Comparison of ENCODE assay signal across 23 cellular contexts in genomic region chr11:100790073-100790472, GRCh38.
DNase-seq lines count a peak whose midpoint lies in the region; ATAC-seq and TF ChIP-seq lines count a peak whose summit lies in the region.
"Had no signal": no experiment of that assay in that cellular context is flagged by ENCODE, and none has a peak within 500 bp of the region (broad histone marks: within the 10 kb centered on the region; RNA-seq: fewer than 3 reads in every experiment).

No MANE protein-coding gene starts in this region.

- H3K27me3 ChIP-seq in GM23338 (ENCODE audit: insufficient read depth), result no peaks in the 10 kb centered on the region
- H3K27me3 ChIP-seq in HUES48 (ENCODE audit: control insufficient read depth, insufficient read depth, low read length), result no peaks in the 10 kb centered on the region
- H3K27me3 ChIP-seq in psoas muscle (ENCODE audit: insufficient read depth in 3 of 3, low read length in 2 of 3), result no peaks in the 10 kb centered on the region
- H3K27me3 ChIP-seq: SJSA1 had no signal

- H3K36me3 Mint-ChIP-seq in GM23338 (ENCODE audit: low read depth), result peaks cover 14% of the 10 kb centered on the region; the same call in 1 of the 3 replicates
- H3K36me3 Mint-ChIP-seq: T-cell had no signal

- no peak overlapping the region for H3K4me3 ChIP-seq in GM23338
- H3K4me3 ChIP-seq in HUES48 (ENCODE audit: low read depth, low read length), result no peak overlapping the region
- no peak overlapping the region for H3K4me3 ChIP-seq in psoas muscle
- H3K4me3 ChIP-seq: SJSA1 had no signal

- WGBS in psoas muscle, 3 donors, result 34 to 40% (median 36%) methylated on average over 2 of the region's 2 CpGs

- no peaks in the 10 kb centered on the region for H3K9me2 ChIP-seq in GM23338 (ENCODE audit: insufficient read depth)

- H3K4me1 ChIP-seq in GM23338 (ENCODE audit: insufficient read depth) (peaks cover 33% of the 10 kb centered on the region), HUES48 (ENCODE audit: control insufficient read depth, insufficient read depth, low read length) (peaks cover 36% of the 10 kb centered on the region), psoas muscle (peaks cover 16% of the 10 kb centered on the region)
- H3K4me1 ChIP-seq: SJSA1 had no signal

- peak overlapping the region; percentile 26; the same call in 1 of the 2 replicates for H3K4me2 ChIP-seq in GM23338

- H3K79me2 ChIP-seq in GM23338 (replicated peaks; ENCODE audit: insufficient read depth), result peaks cover 39% of the 10 kb centered on the region

- no peaks in the 10 kb centered on the region for H4K20me1 ChIP-seq in GM23338 (replicated peaks; ENCODE audit: insufficient read depth)

- no peaks in the 10 kb centered on the region; the same call in 2 of the 3 replicates for H3K9me3 Mint-ChIP-seq in GM23338

- peak overlapping the region; percentile 76; the same call in 1 of the 2 replicates for H3K27ac ChIP-seq in GM23338 (ENCODE audit: low read depth)
- peak overlapping the region; percentile 89 for H3K27ac ChIP-seq in HUES48 (ENCODE audit: low read depth, low read length)
- H3K27ac ChIP-seq in psoas muscle, result peak overlapping the region; percentile 71
- H3K27ac ChIP-seq: SJSA1 had no signal

- ATAC-seq in GM23338 (no peak), psoas muscle (peak; percentile 39 to 57 (median 49)), GM18907 (IDR thresholded peaks at IDR 0.05; ENCODE audit: unreplicated experiment) (no peak)
- ATAC-seq: T-cell had no signal

- intact Hi-C loops in psoas muscle (cut with DNase I), result no loop called here

- H3K9ac ChIP-seq in HUES48 (ENCODE audit: low read depth, low read length), result no peak overlapping the region

- H3K36me3 ChIP-seq in GM23338 (ENCODE audit: insufficient read depth) (no peaks in the 10 kb centered on the region), HUES48 (ENCODE audit: control insufficient read depth, insufficient read depth, low read length) (no peaks in the 10 kb centered on the region), psoas muscle (ENCODE audit: insufficient read depth in 1 of 2, low read depth in 1 of 2) (no peaks in the 10 kb centered on the region)
- H3K36me3 ChIP-seq: SJSA1 had no signal

- no peak overlapping the region for H3K4me3 Mint-ChIP-seq in GM23338
- H3K4me3 Mint-ChIP-seq: T-cell had no signal

- no peaks in the 10 kb centered on the region for H3F3A ChIP-seq in GM23338 (replicated peaks; ENCODE audit: low read depth)

- H3K27me3 Mint-ChIP-seq in GM23338 (ENCODE audit: insufficient read depth, low read depth, poor library complexity), result peaks cover 2% of the 10 kb centered on the region
- H3K27me3 Mint-ChIP-seq: T-cell had no signal

- H3K27ac Mint-ChIP-seq in GM23338, result peak overlapping the region; percentile 84
- H3K27ac Mint-ChIP-seq: T-cell had no signal

- H3K4me1 Mint-ChIP-seq in GM23338, result peaks cover 43% of the 10 kb centered on the region
- H3K4me1 Mint-ChIP-seq: T-cell had no signal

- DNase-seq in GM23338 (ENCODE audit: low spot score) (no peak), dermis microvascular lymphatic vessel endothelial cell (ENCODE audit: low read depth in 2 of 2) (peak; percentile 16 to 41), psoas muscle (no peak), SW480 (ENCODE audit: low spot score) (no peak)
- no peak for DNase-seq in stimulated activated CD4-positive, alpha-beta T cell treated with anti-CD3 and anti-CD28 coated beads, Interleukin-4, amount 100 ng/mL, for 1 hour
- DNase-seq: ACHN, Calu3, DMS153, DND-41, H7, Karpas-422, NCI-H1092, NCI-H1417 treated with DMSO at 0.1 percent for 48 hours, NCI-H1694 treated with DMSO at 0.1 percent for 48 hours, NCI-H2081 treated with DMSO at 0.1 percent for 48 hours, NCI-H2171, NCI-H226, NCI-H510A, OCI-M1, T-cell had no signal

- no peaks in the 10 kb centered on the region for H3K9me3 ChIP-seq in HUES48 (ENCODE audit: control insufficient read depth, insufficient read depth, low read length)
- no peaks in the 10 kb centered on the region for H3K9me3 ChIP-seq in psoas muscle
- H3K9me3 ChIP-seq: SJSA1 had no signal

- H2AFZ ChIP-seq in GM23338, result no peak overlapping the region

- no peak for TF ChIP-seq CTCF in GM23338 (conservative IDR thresholded peaks at IDR 0.05; ENCODE audit: low read depth in 2 of 2)
- TF ChIP-seq CTCF in psoas muscle (IDR thresholded peaks at IDR 0.05), result no peak

TF ChIP-seq in GM23338, 12 proteins besides CTCF, POLR2A, EP300 and RAD21 (continues in another document):
- TF ChIP-seq, protein P1, sequence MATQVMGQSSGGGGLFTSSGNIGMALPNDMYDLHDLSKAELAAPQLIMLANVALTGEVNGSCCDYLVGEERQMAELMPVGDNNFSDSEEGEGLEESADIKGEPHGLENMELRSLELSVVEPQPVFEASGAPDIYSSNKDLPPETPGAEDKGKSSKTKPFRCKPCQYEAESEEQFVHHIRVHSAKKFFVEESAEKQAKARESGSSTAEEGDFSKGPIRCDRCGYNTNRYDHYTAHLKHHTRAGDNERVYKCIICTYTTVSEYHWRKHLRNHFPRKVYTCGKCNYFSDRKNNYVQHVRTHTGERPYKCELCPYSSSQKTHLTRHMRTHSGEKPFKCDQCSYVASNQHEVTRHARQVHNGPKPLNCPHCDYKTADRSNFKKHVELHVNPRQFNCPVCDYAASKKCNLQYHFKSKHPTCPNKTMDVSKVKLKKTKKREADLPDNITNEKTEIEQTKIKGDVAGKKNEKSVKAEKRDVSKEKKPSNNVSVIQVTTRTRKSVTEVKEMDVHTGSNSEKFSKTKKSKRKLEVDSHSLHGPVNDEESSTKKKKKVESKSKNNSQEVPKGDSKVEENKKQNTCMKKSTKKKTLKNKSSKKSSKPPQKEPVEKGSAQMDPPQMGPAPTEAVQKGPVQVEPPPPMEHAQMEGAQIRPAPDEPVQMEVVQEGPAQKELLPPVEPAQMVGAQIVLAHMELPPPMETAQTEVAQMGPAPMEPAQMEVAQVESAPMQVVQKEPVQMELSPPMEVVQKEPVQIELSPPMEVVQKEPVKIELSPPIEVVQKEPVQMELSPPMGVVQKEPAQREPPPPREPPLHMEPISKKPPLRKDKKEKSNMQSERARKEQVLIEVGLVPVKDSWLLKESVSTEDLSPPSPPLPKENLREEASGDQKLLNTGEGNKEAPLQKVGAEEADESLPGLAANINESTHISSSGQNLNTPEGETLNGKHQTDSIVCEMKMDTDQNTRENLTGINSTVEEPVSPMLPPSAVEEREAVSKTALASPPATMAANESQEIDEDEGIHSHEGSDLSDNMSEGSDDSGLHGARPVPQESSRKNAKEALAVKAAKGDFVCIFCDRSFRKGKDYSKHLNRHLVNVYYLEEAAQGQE (IDR thresholded peaks at IDR 0.05; ENCODE audit: unreplicated experiment), result no peak
- no peak for TF ChIP-seq EZH2phosphoT487 (IDR thresholded peaks at IDR 0.05; ENCODE audit: unreplicated experiment)
- no peak for TF ChIP-seq ZNF331 (CRISPR knock-in tag; IDR thresholded peaks at IDR 0.05; ENCODE audit: low read depth)
- TF ChIP-seq JUNB (IDR thresholded peaks at IDR 0.05; ENCODE audit: unreplicated experiment), result no peak
- no peak for TF ChIP-seq POLR2AphosphoS5 (IDR thresholded peaks at IDR 0.05; ENCODE audit: low read depth)
- TF ChIP-seq ETS1 (IDR thresholded peaks at IDR 0.05), result no peak
- no peak for TF ChIP-seq NANOG (IDR thresholded peaks at IDR 0.05; ENCODE audit: borderline replicate concordance)
- no peak for TF ChIP-seq STAT1 (IDR thresholded peaks at IDR 0.05; ENCODE audit: unreplicated experiment)
- TF ChIP-seq CREB1 (CRISPR knock-in tag; IDR thresholded peaks at IDR 0.05; ENCODE audit: low read depth), result no peak

Comparison
In these comparisons a context has a peak if more than half of its experiments do, and no peak if none do; other contexts are left out.
1. ATAC-seq: peak in psoas muscle (4 of 4); none in GM23338 (single experiment) and GM18907 (single experiment).
2. DNase-seq: peak in dermis microvascular lymphatic vessel endothelial cell (2 of 2); none in GM23338 (single experiment), psoas muscle (0 of 2), SW480 (single experiment) and stimulated activated CD4-positive, alpha-beta T cell treated with anti-CD3 and anti-CD28 coated beads, Interleukin-4, amount 100 ng/mL, for 1 hour (single experiment).
3. Peak in every context shown above with its lines, with median percentiles within 50 percentile points of each other: H3K27ac ChIP-seq.